In the genomic region with DNA sequence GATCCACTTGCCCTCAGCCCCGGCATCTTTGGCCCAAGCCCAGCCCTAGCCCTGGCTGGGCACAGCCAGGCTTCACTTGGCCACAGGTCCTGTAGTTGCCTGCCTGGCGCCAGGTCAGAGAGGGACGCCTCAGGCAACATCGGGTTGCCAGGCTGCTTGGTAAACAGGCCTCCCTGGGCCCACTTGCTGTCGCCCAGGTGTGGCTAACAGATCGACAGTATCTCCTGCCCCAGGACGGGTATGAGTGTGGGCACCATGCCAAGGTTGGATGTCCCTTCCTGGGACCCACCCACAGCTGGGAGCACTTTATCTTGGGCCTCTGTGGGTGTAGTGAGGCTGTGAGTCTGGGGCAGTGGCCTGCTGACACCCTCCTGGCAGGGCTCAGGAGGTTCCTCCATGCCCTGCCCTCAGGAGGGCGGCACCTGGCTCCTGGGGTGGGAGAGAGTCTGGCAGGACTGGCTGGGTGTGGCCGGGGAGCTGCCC, we compare ENCODE assay signal across 1 cellular context.
TF ChIP-seq lines count a peak whose summit lies in the region.

No MANE protein-coding gene starts in this region.

TF ChIP-seq in HEK293, 187 proteins besides CTCF, POLR2A, EP300 and RAD21 (continued from another document):
- peak; percentile 81 for TF ChIP-seq ZNF449 (tag by site-specific recombination; IDR thresholded peaks at IDR 0.05)
- no peak for TF ChIP-seq ZNF169 (tag by site-specific recombination; IDR thresholded peaks at IDR 0.05)
- TF ChIP-seq ZIC2 (tag by site-specific recombination; IDR thresholded peaks at IDR 0.05), result peak; percentile 76
- peak; percentile 21; the same call in 1 of the 2 replicates for TF ChIP-seq ZBTB8A (tag by site-specific recombination; IDR thresholded peaks at IDR 0.05)
- no peak for TF ChIP-seq ZNF664 (tag by site-specific recombination; IDR thresholded peaks at IDR 0.05)
- no peak for TF ChIP-seq ZNF404 (tag by site-specific recombination; IDR thresholded peaks at IDR 0.05)
- peak; percentile 94 for TF ChIP-seq KLF1 (tag by site-specific recombination; IDR thresholded peaks at IDR 0.05)
- TF ChIP-seq, protein P1, sequence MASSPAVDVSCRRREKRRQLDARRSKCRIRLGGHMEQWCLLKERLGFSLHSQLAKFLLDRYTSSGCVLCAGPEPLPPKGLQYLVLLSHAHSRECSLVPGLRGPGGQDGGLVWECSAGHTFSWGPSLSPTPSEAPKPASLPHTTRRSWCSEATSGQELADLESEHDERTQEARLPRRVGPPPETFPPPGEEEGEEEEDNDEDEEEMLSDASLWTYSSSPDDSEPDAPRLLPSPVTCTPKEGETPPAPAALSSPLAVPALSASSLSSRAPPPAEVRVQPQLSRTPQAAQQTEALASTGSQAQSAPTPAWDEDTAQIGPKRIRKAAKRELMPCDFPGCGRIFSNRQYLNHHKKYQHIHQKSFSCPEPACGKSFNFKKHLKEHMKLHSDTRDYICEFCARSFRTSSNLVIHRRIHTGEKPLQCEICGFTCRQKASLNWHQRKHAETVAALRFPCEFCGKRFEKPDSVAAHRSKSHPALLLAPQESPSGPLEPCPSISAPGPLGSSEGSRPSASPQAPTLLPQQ (tag by site-specific recombination; IDR thresholded peaks at IDR 0.05), result peak; percentile 85
- TF ChIP-seq ZFHX2 (tag by site-specific recombination; conservative IDR thresholded peaks at IDR 0.05), result peak; percentile 54
